Comparison of ENCODE assay signal across 24 cellular contexts in genomic region chr9:21579743-21580142, GRCh38.
A peak's percentile ranks its signal among the peaks of the same experiment; 100 is the strongest.
DNase-seq lines count a peak whose midpoint lies in the region; ATAC-seq and TF ChIP-seq lines count a peak whose summit lies in the region.
"Had no signal": no experiment of that assay in that cellular context is flagged by ENCODE, and none has a peak within 500 bp of the region (broad histone marks: within the 10 kb centered on the region; RNA-seq: fewer than 3 reads in every experiment).

No MANE protein-coding gene starts in this region.

- no TSS peak for BruUV-seq in Calu3 (replicated peaks; lab: Mats Ljungman, UMichigan)

- H3K4me3 Mint-ChIP-seq in Calu3 (ENCODE audit: low read depth, unreplicated experiment): peak overlapping the region; percentile 55
- peak overlapping the region in 1 of 3 donors; percentile 75 for H3K4me3 Mint-ChIP-seq in T-cell
- H3K4me3 Mint-ChIP-seq in immature natural killer cell: peak overlapping the region in 3 of 5 donors; percentile 85 to 95 (median 86)
- H3K4me3 Mint-ChIP-seq in activated T-cell treated with anti-CD3 and anti-CD28 coated beads, Interleukin-2, amount 50 U/mL, for 4 hours: no peak overlapping the region
- H3K4me3 Mint-ChIP-seq: memory B cell had no signal

- H3K79me2 ChIP-seq in ACC112 (ENCODE audit: control insufficient read depth, insufficient read depth, low read length, unreplicated experiment): peaks cover 72% of the 10 kb centered on the region

- peak overlapping the region; percentile 16 for H2AFZ ChIP-seq in ACC112 (ENCODE audit: low read length, unreplicated experiment)

- POLR2A ChIA-PET in T-cell (lab: Charles Lee): interaction anchor here (0.5 to 0.7 kb wide), 3 partner anchors 17 to 860 kb away, joined by 3 to 12 read pairs (median 6); no protein-coding TSS in a partner anchor

- no peaks in the 10 kb centered on the region for H3K36me3 ChIP-seq in ACC112 (ENCODE audit: insufficient read depth, low read length)
- H3K36me3 ChIP-seq: ascending aorta; BLaER1 treated with 17β-estradiol and CSF1 and Interleukin-3, amounts not matched to agents 10 nM and 100 nM; HAP-1; tibial nerve had no signal

- peaks cover 66% of the 10 kb centered on the region for H3K4me1 ChIP-seq in ACC112 (ENCODE audit: control insufficient read depth, insufficient read depth, low read length, unreplicated experiment)
- H3K4me1 ChIP-seq: ascending aorta, HAP-1 had no signal

- DNase-seq in Calu3: no peak
- DNase-seq in T-cell: no peak
- DNase-seq in immature natural killer cell: no peak
- DNase-seq in NCI-H2107 (lab: John Stamatoyannopoulos, UW): no peak
- no peak for DNase-seq in activated T-cell treated with anti-CD3 and anti-CD28 coated beads, Interleukin-2, amount 50 U/mL, for 4 hours
- DNase-seq in stimulated activated CD4-positive, alpha-beta T cell treated with anti-CD3 and anti-CD28 coated beads, Interleukin-4, amount 100 ng/mL, for 24 hours: no peak
- DNase-seq: hypothalamus; KG1; MM.1S; NCI-H1417; NCI-H2081 treated with DMSO at 0.1 percent for 48 hours; stimulated activated CD8-positive, alpha-beta memory T cell treated with anti-CD3 and anti-CD28 coated beads, Interleukin-4, amount 100 ng/mL, for 48 hours had no signal

- no peak for TF ChIP-seq CTCF in Calu3 (IDR thresholded peaks at IDR 0.05; ENCODE audit: unreplicated experiment)

- ATAC-seq in T-cell (replicated peaks in 1 of 4): no peak
- ATAC-seq in activated T-cell treated with anti-CD3 and anti-CD28 coated beads, Interleukin-2, amount 50 U/mL, for 4 hours: no peak
- ATAC-seq: left lobe of liver, Right ventricle myocardium inferior had no signal

- H3K4me1 Mint-ChIP-seq in Calu3 (ENCODE audit: low read depth, unreplicated experiment): peaks cover 36% of the 10 kb centered on the region
- peaks cover 46 to 54% (median 48%) of the 10 kb centered on the region in 3 donors for H3K4me1 Mint-ChIP-seq in T-cell
- peaks cover 29 to 62% of the 10 kb centered on the region in 2 donors for H3K4me1 Mint-ChIP-seq in immature natural killer cell
- H3K4me1 Mint-ChIP-seq in activated T-cell treated with anti-CD3 and anti-CD28 coated beads, Interleukin-2, amount 50 U/mL, for 4 hours (ENCODE audit: low read depth): peaks cover 44% of the 10 kb centered on the region

- H3K27me3 ChIP-seq in ACC112 (ENCODE audit: insufficient read depth, low read length): no peaks in the 10 kb centered on the region
- H3K27me3 ChIP-seq: ascending aorta; BLaER1 treated with 17β-estradiol and CSF1 and Interleukin-3, amounts not matched to agents 10 nM and 100 nM; tibial nerve had no signal

- intact Hi-C loops in Calu3 (cut with micrococcal nuclease; ENCODE audit: unreplicated experiment): loop anchor here (2.0 kb wide), 1 partner anchor 15 kb away; no protein-coding TSS in a partner anchor

- peak overlapping the region; percentile 91 for H3K27ac Mint-ChIP-seq in Calu3 (ENCODE audit: unreplicated experiment)
- H3K27ac Mint-ChIP-seq in T-cell: peak overlapping the region; percentile 93 to 94
- peak overlapping the region in 2 of 6 donors; percentile 45 to 87 for H3K27ac Mint-ChIP-seq in immature natural killer cell

- peak overlapping the region; percentile 98 for H3K27ac ChIP-seq in ACC112 (ENCODE audit: low read depth, low read length)
- H3K27ac ChIP-seq: ascending aorta; BLaER1 treated with 17β-estradiol and CSF1 and Interleukin-3, amounts not matched to agents 10 nM and 100 nM; coronary artery; tibial nerve; VCaP had no signal

- no peaks in the 10 kb centered on the region for H3K9me3 Mint-ChIP-seq in Calu3 (ENCODE audit: low read depth, unreplicated experiment)
- H3K9me3 Mint-ChIP-seq in T-cell: no peaks in the 10 kb centered on the region
- peaks cover 0 to 2% (median 0%) of the 10 kb centered on the region in 6 donors for H3K9me3 Mint-ChIP-seq in immature natural killer cell
- H3K9me3 Mint-ChIP-seq in activated T-cell treated with anti-CD3 and anti-CD28 coated beads, Interleukin-2, amount 50 U/mL, for 4 hours: no peaks in the 10 kb centered on the region
- H3K9me3 Mint-ChIP-seq: activated naive CD4-positive, alpha-beta T cell treated with anti-CD3 and anti-CD28 coated beads, Interleukin-2, amount 10 ng/mL, durations not matched to agents 7 days and 5 days; activated T-helper 1 cell treated with anti-CD3 and anti-CD28 coated beads, Interleukin-12 subunit alpha, Interleukin-12 subunit beta, Interleukin-2, Interleukin-4 antibody, amounts not matched to agents 30 ng/mL and 10 ng/mL and 1 ng/mL, durations not matched to agents 14 hours and 24 hours and 36 hours; memory B cell had no signal

- H3K36me3 Mint-ChIP-seq in Calu3 (ENCODE audit: insufficient read depth, unreplicated experiment): peaks cover 53% of the 10 kb centered on the region
- H3K36me3 Mint-ChIP-seq in T-cell: no peaks in the 10 kb centered on the region
- peaks cover 0 to 1% (median 0%) of the 10 kb centered on the region in 3 donors for H3K36me3 Mint-ChIP-seq in immature natural killer cell
- H3K36me3 Mint-ChIP-seq in activated T-cell treated with anti-CD3 and anti-CD28 coated beads, Interleukin-2, amount 50 U/mL, for 4 hours (ENCODE audit: insufficient read depth): no peaks in the 10 kb centered on the region
- H3K36me3 Mint-ChIP-seq: activated naive CD4-positive, alpha-beta T cell treated with anti-CD3 and anti-CD28 coated beads, Interleukin-2, amount 10 ng/mL, durations not matched to agents 7 days and 5 days; memory B cell had no signal

- CTCF ChIA-PET in Calu3 (lab: Charles Lee) (no interaction called here), T-cell (lab: Charles Lee) (interaction anchor here in 1 of 2 donors (0.6 to 1.9 kb wide), 2 partner anchors 16 to 114 kb away, joined by 5 to 7 read pairs; no protein-coding TSS in a partner anchor)

- peak overlapping the region; percentile 53 for H3K4me3 ChIP-seq in ACC112 (ENCODE audit: low read depth, low read length)
- H3K4me3 ChIP-seq: ascending aorta; BLaER1 treated with 17β-estradiol and CSF1 and Interleukin-3, amounts not matched to agents 10 nM and 100 nM; coronary artery; HAP-1; tibial nerve had no signal

- H3K27me3 Mint-ChIP-seq in Calu3 (ENCODE audit: unreplicated experiment) (no peaks in the 10 kb centered on the region), T-cell (no peaks in the 10 kb centered on the region), immature natural killer cell (ENCODE audit: low read depth in 3 of 3) (peaks cover 32 to 37% (median 35%) of the 10 kb centered on the region in 3 donors)
- H3K27me3 Mint-ChIP-seq in activated T-cell treated with anti-CD3 and anti-CD28 coated beads, Interleukin-2, amount 50 U/mL, for 4 hours (ENCODE audit: low read depth): no peaks in the 10 kb centered on the region
